In the genomic region with DNA sequence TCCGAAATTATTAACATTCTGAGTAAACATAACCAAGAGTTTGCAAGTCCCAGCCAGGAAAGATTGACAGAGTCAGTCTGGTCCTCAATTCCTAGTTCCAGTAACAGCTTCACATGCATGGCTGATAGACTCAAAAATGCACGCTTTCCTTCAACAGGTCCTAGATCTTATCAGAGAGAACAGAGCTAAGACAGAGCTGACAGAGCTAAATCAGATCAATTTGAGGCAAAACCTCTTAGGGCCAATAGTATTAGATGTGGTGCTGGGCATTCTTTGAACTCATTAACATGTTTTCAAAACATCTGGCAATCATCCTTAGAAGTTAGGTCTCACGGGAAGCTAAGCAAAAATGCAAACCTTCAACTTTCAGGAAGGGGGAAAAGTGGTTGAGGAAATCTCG, we compare ENCODE assay signal across 1 cellular context.
A peak's percentile ranks its signal among the peaks of the same experiment; 100 is the strongest.
TF ChIP-seq lines count a peak whose summit lies in the region.

No MANE protein-coding gene starts in this region.

TF ChIP-seq in HEK293, 187 proteins besides CTCF, POLR2A, EP300 and RAD21:
- TF ChIP-seq, protein P1, sequence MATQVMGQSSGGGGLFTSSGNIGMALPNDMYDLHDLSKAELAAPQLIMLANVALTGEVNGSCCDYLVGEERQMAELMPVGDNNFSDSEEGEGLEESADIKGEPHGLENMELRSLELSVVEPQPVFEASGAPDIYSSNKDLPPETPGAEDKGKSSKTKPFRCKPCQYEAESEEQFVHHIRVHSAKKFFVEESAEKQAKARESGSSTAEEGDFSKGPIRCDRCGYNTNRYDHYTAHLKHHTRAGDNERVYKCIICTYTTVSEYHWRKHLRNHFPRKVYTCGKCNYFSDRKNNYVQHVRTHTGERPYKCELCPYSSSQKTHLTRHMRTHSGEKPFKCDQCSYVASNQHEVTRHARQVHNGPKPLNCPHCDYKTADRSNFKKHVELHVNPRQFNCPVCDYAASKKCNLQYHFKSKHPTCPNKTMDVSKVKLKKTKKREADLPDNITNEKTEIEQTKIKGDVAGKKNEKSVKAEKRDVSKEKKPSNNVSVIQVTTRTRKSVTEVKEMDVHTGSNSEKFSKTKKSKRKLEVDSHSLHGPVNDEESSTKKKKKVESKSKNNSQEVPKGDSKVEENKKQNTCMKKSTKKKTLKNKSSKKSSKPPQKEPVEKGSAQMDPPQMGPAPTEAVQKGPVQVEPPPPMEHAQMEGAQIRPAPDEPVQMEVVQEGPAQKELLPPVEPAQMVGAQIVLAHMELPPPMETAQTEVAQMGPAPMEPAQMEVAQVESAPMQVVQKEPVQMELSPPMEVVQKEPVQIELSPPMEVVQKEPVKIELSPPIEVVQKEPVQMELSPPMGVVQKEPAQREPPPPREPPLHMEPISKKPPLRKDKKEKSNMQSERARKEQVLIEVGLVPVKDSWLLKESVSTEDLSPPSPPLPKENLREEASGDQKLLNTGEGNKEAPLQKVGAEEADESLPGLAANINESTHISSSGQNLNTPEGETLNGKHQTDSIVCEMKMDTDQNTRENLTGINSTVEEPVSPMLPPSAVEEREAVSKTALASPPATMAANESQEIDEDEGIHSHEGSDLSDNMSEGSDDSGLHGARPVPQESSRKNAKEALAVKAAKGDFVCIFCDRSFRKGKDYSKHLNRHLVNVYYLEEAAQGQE (tag by site-specific recombination; IDR thresholded peaks at IDR 0.05) = no peak
- peak; percentile 56 for TF ChIP-seq SCRT2 (tag by site-specific recombination; IDR thresholded peaks at IDR 0.05)
